ENCODE assay signal across 20 cellular contexts in genomic region chr18:44804033-44804432, GRCh38.
DNase-seq lines count a peak whose midpoint lies in the region; ATAC-seq and TF ChIP-seq lines count a peak whose summit lies in the region.
"Had no signal": no experiment of that assay in that cellular context is flagged by ENCODE, and none has a peak within 500 bp of the region (broad histone marks: within the 10 kb centered on the region; RNA-seq: fewer than 3 reads in every experiment).

No MANE protein-coding gene starts in this region.

- H3K27me3 Mint-ChIP-seq in immature natural killer cell (ENCODE audit: low read depth in 3 of 3), result peaks cover 0 to 2% (median 0%) of the 10 kb centered on the region in 3 donors

- no peak for TF ChIP-seq CTCF in heart right ventricle (IDR thresholded peaks at IDR 0.05)
- no peak for TF ChIP-seq CTCF in vagina (IDR thresholded peaks at IDR 0.05)

- H3K36me3 ChIP-seq in heart right ventricle (no peaks in the 10 kb centered on the region), rectal smooth muscle tissue (ENCODE audit: control insufficient read depth, insufficient read depth, low read length) (no peaks in the 10 kb centered on the region), vagina (no peaks in the 10 kb centered on the region), aorta (ENCODE audit: control insufficient read depth in 1 of 2, insufficient read depth in 2 of 2, low read length in 1 of 2) (peaks cover 0 to 2% of the 10 kb centered on the region in 2 donors)
- H3K36me3 ChIP-seq: neural progenitor cell had no signal

- TF ChIP-seq POLR2A in vagina (IDR thresholded peaks at IDR 0.05), result no peak

- peaks cover 2 to 75% (median 27%) of the 10 kb centered on the region in 9 donors for H3K4me1 ChIP-seq in heart right ventricle
- no peaks in the 10 kb centered on the region for H3K4me1 ChIP-seq in right cardiac atrium (ENCODE audit: control insufficient read depth, insufficient read depth, low read length)
- H3K4me1 ChIP-seq in rectal smooth muscle tissue (ENCODE audit: control insufficient read depth, insufficient read depth, low read length), result peaks cover 39% of the 10 kb centered on the region
- H3K4me1 ChIP-seq in vagina, result peaks cover 32% of the 10 kb centered on the region
- peaks cover 4 to 5% of the 10 kb centered on the region in 2 donors for H3K4me1 ChIP-seq in aorta (ENCODE audit: control insufficient read depth in 1 of 2, insufficient read depth in 2 of 2, low read length in 2 of 2)

- H3K27ac ChIP-seq in heart right ventricle (peak overlapping the region in 6 of 10 donors; percentile 21 to 67 (median 60)), right cardiac atrium (ENCODE audit: low read length) (no peak overlapping the region), rectal smooth muscle tissue (ENCODE audit: low read depth, low read length) (peak overlapping the region; percentile 96), vagina (peak overlapping the region; percentile 83), aorta (ENCODE audit: low read depth in 1 of 2, low read length in 2 of 2) (peak overlapping the region in 1 of 2 donors; percentile 82)
- H3K27ac ChIP-seq: neural progenitor cell had no signal

- peaks cover 8 to 42% (median 18%) of the 10 kb centered on the region in 3 donors for H3K36me3 Mint-ChIP-seq in immature natural killer cell
- H3K36me3 Mint-ChIP-seq: CD8-positive, alpha-beta memory T cell had no signal

- peak overlapping the region in 1 of 6 donors; percentile 26 for H3K27ac Mint-ChIP-seq in immature natural killer cell
- H3K27ac Mint-ChIP-seq: activated naive CD8-positive, alpha-beta T cell; dendritic cell treated with granulocyte-macrophage colony-stimulating factor and Interleukin-4, amounts not matched to agents 40 ng/mL and 50 ng/mL, for 4 days; neural progenitor cell; T-helper 2 cell treated with Interferon-gamma antibody and Interleukin-4, amounts not matched to agents 5 μg/mL and 100 μg/mL, for 36 hours had no signal

- ATAC-seq in heart right ventricle (no peak), right cardiac atrium (no peak), aorta (ENCODE audit: low FRiP score) (no peak)
- ATAC-seq: HCT116 had no signal

- DNase-seq in heart right ventricle (no peak), right cardiac atrium (no peak), fibroblast of gingiva (ENCODE audit: low read depth) (peak; percentile 11), vagina (ENCODE audit: extremely low spot score in 2 of 2) (no peak), immature natural killer cell (no peak), SIG-M5 (lab: John Stamatoyannopoulos, UW) (no peak), aorta (no peak)
- DNase-seq: activated CD4-positive, alpha-beta T cell treated with anti-CD3 and anti-CD28 coated beads for 4 hours; activated T-cell treated with anti-CD3 and anti-CD28 coated beads for 4 hours; CD8-positive, alpha-beta memory T cell; NCI-H1417; NCI-H226; SHP77; stimulated activated CD4-positive, alpha-beta T cell treated with anti-CD3 and anti-CD28 coated beads, Interleukin-4, amount 100 ng/mL, for 4 hours had no signal

- no peaks in the 10 kb centered on the region for H3K9me3 ChIP-seq in heart right ventricle
- no peaks in the 10 kb centered on the region for H3K9me3 ChIP-seq in right cardiac atrium (ENCODE audit: control insufficient read depth, low read length)
- H3K9me3 ChIP-seq in vagina, result no peaks in the 10 kb centered on the region
- H3K9me3 ChIP-seq in aorta (ENCODE audit: control insufficient read depth, low read length), result no peaks in the 10 kb centered on the region

- no peak overlapping the region for H3K4me3 ChIP-seq in heart right ventricle
- no peak overlapping the region for H3K4me3 ChIP-seq in right cardiac atrium (ENCODE audit: low read length)
- no peak overlapping the region for H3K4me3 ChIP-seq in rectal smooth muscle tissue (ENCODE audit: low read length)
- H3K4me3 ChIP-seq in vagina, result no peak overlapping the region
- H3K4me3 ChIP-seq in aorta (ENCODE audit: low read length in 2 of 2), result no peak overlapping the region
- H3K4me3 ChIP-seq: neural progenitor cell had no signal

- peaks cover 0 to 2% (median 0%) of the 10 kb centered on the region in 6 donors for H3K9me3 Mint-ChIP-seq in immature natural killer cell

- H3K9ac ChIP-seq in rectal smooth muscle tissue (ENCODE audit: low read length), result no peak overlapping the region
- H3K9ac ChIP-seq: neural progenitor cell had no signal

- peaks cover 45 to 63% of the 10 kb centered on the region in 2 donors for H3K4me1 Mint-ChIP-seq in immature natural killer cell

- intact Hi-C loops in heart right ventricle (cut with DNase I), result loop anchor here in 2 of 10 donors (5.0 kb wide), 1 partner anchor 122 kb away; the partner anchor contains the start of gene SETBP1 (in 2 of the 2)
- intact Hi-C loops in right cardiac atrium (cut with DNase I), result no loop called here
- intact Hi-C loops in vagina (cut with DNase I), result no loop called here
- intact Hi-C loops in aorta (cut with DNase I), result no loop called here

- H3K4me3 Mint-ChIP-seq in immature natural killer cell, result no peak overlapping the region
- H3K4me3 Mint-ChIP-seq: activated naive CD8-positive, alpha-beta T cell; CD8-positive, alpha-beta memory T cell; dendritic cell treated with granulocyte-macrophage colony-stimulating factor and Interleukin-4, amounts not matched to agents 40 ng/mL and 50 ng/mL, for 4 days; neural progenitor cell; T-helper 2 cell treated with Interferon-gamma antibody and Interleukin-4, amounts not matched to agents 5 μg/mL and 100 μg/mL, for 36 hours had no signal

- 98 to 100% methylated on average over 2 of the region's 2 CpGs for WGBS in heart right ventricle, 2 donors
- WGBS in right cardiac atrium, result 92% methylated on average over 2 of the region's 2 CpGs
- 92% methylated on average over 2 of the region's 2 CpGs for WGBS in aorta, 2 donors

- H3K27me3 ChIP-seq in heart right ventricle, result peaks cover 0 to 7% (median 0%) of the 10 kb centered on the region in 7 donors
- no peaks in the 10 kb centered on the region for H3K27me3 ChIP-seq in right cardiac atrium (ENCODE audit: control insufficient read depth, insufficient read depth)
- no peaks in the 10 kb centered on the region for H3K27me3 ChIP-seq in rectal smooth muscle tissue (ENCODE audit: control insufficient read depth, insufficient read depth, low read length)
- H3K27me3 ChIP-seq in vagina, result no peaks in the 10 kb centered on the region
- H3K27me3 ChIP-seq in aorta (ENCODE audit: control insufficient read depth in 1 of 2, insufficient read depth in 2 of 2, low read length in 1 of 2), result no peaks in the 10 kb centered on the region
- H3K27me3 ChIP-seq: neural progenitor cell had no signal
